ENCODE assay signal across 1 cellular context in genomic region chrX:31266172-31267076, GRCh38.
TF ChIP-seq lines count a peak whose summit lies in the region.

No MANE protein-coding gene starts in this region.

TF ChIP-seq in HepG2, 621 proteins besides CTCF, POLR2A, EP300 and RAD21 (continued from another document):
- no peak for TF ChIP-seq MLXIP (CRISPR knock-in tag; IDR thresholded peaks at IDR 0.05; ENCODE audit: borderline replicate concordance)
- TF ChIP-seq ZNF510 (CRISPR knock-in tag; IDR thresholded peaks at IDR 0.05; ENCODE audit: low read depth), result no peak
- TF ChIP-seq ZNF740 (CRISPR knock-in tag; IDR thresholded peaks at IDR 0.05), result no peak
- TF ChIP-seq, protein P1, sequence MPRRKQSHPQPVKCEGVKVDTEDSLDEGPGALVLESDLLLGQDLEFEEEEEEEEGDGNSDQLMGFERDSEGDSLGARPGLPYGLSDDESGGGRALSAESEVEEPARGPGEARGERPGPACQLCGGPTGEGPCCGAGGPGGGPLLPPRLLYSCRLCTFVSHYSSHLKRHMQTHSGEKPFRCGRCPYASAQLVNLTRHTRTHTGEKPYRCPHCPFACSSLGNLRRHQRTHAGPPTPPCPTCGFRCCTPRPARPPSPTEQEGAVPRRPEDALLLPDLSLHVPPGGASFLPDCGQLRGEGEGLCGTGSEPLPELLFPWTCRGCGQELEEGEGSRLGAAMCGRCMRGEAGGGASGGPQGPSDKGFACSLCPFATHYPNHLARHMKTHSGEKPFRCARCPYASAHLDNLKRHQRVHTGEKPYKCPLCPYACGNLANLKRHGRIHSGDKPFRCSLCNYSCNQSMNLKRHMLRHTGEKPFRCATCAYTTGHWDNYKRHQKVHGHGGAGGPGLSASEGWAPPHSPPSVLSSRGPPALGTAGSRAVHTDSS (CRISPR knock-in tag; conservative IDR thresholded peaks at IDR 0.05), result no peak
- TF ChIP-seq ZNF709 (CRISPR knock-in tag; IDR thresholded peaks at IDR 0.05), result no peak
- TF ChIP-seq SOX13 (IDR thresholded peaks at IDR 0.05), result no peak
- no peak for TF ChIP-seq SOX13 (CRISPR knock-in tag; conservative IDR thresholded peaks at IDR 0.05 in 1 of 2, IDR thresholded peaks at IDR 0.05 in 1 of 2)
- no peak for TF ChIP-seq KLF13 (CRISPR knock-in tag; IDR thresholded peaks at IDR 0.05)
- TF ChIP-seq KDM5A (IDR thresholded peaks at IDR 0.05; ENCODE audit: borderline replicate concordance, low read length), result no peak
- TF ChIP-seq, protein P2, sequence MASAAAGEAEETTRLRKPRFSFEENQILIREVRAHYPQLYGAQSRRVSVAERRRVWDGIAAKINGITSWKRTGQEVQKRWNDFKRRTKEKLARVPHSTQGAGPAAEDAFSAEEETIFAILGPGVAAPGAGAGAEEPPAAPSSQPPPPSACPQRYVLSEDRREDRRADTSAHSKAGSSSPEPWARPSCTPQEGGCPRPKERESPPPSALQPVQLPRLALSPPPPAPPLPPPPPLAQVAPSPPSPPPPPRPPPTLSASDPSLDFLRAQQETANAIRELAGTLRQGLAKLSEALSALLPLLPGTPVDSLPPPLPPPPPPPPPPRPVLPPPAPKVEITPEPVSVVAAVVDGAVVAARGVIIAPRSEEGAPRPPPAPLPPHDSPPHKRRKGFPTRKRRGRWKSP (CRISPR knock-in tag; IDR thresholded peaks at IDR 0.05), result no peak
- no peak for TF ChIP-seq TAF15 (IDR thresholded peaks at IDR 0.05; ENCODE audit: low read depth, low read length, poor library complexity, severe bottlenecking)
- TF ChIP-seq ZMYM4 (CRISPR knock-in tag; IDR thresholded peaks at IDR 0.05), result no peak
- no peak for TF ChIP-seq ZNF234 (CRISPR knock-in tag; conservative IDR thresholded peaks at IDR 0.05)
- TF ChIP-seq SP1 (IDR thresholded peaks at IDR 0.05), result no peak
- TF ChIP-seq SP1 (CRISPR knock-in tag; IDR thresholded peaks at IDR 0.05), result no peak
- no peak for TF ChIP-seq ZNF274 (CRISPR knock-in tag; IDR thresholded peaks at IDR 0.05)
- no peak for TF ChIP-seq ZNF142 (CRISPR knock-in tag; IDR thresholded peaks at IDR 0.05)
